In genomic region chr6:162178666-162179065, GRCh38 we compare ENCODE assay signal across 22 cellular contexts.
A peak's percentile ranks its signal among the peaks of the same experiment; 100 is the strongest.
DNase-seq lines count a peak whose midpoint lies in the region; ATAC-seq and TF ChIP-seq lines count a peak whose summit lies in the region.
"Had no signal": no experiment of that assay in that cellular context is flagged by ENCODE, and none has a peak within 500 bp of the region (broad histone marks: within the 10 kb centered on the region; RNA-seq: fewer than 3 reads in every experiment).

No MANE protein-coding gene starts in this region.

- no peaks in the 10 kb centered on the region for H3K36me3 Mint-ChIP-seq in H9 (ENCODE audit: insufficient read depth in 1 of 3, low read depth in 3 of 3)
- no peaks in the 10 kb centered on the region for H3K36me3 Mint-ChIP-seq in activated T-helper 1 cell treated with anti-CD3 and anti-CD28 coated beads, Interleukin-12 subunit alpha, Interleukin-12 subunit beta, Interleukin-2, Interleukin-4 antibody, amounts not matched to agents 30 ng/mL and 10 ng/mL and 1 ng/mL, durations not matched to agents 14 hours and 24 hours and 36 hours (ENCODE audit: low read depth)
- H3K36me3 Mint-ChIP-seq: CD8-positive, alpha-beta T cell; T-cell had no signal

- H3K4me3 ChIP-seq in heart right ventricle (no peak overlapping the region), uterus (no peak overlapping the region)
- H3K4me3 ChIP-seq: A549 had no signal

- intact Hi-C loops in heart right ventricle (cut with DNase I) (loop anchor here in 4 of 10 donors (5.0 to 10.0 kb wide), 4 partner anchors 546 to 556 kb away; partner anchors contain the start of genes PACRG (in 2 of the 4) and PRKN (in 2 of the 4)), left ventricle myocardium superior (cut with micrococcal nuclease) (no loop called here), uterus (cut with DNase I; ENCODE audit: low total_unique reads) (no loop called here)
- intact Hi-C loops in activated T-helper 1 cell treated with anti-CD3 and anti-CD28 coated beads, Interleukin-12 subunit alpha, Interleukin-12 subunit beta, Interleukin-2, Interleukin-4 antibody, amounts not matched to agents 30 ng/mL and 10 ng/mL and 1 ng/mL, durations not matched to agents 14 hours and 24 hours and 36 hours (cut with micrococcal nuclease) = loop anchor here (1.0 kb wide), 1 partner anchor 148 kb away; no protein-coding TSS in a partner anchor

- H3K23me2 ChIP-seq in H9 (ENCODE audit: insufficient read length, low read depth, low read length, poor library complexity, severe bottlenecking) = no peaks in the 10 kb centered on the region

- H3K4ac ChIP-seq in H9 (ENCODE audit: low read depth, low read length) = no peak overlapping the region

- no peak overlapping the region for H3K56ac ChIP-seq in H9 (ENCODE audit: insufficient read length, low read depth, low read length)

- H3K36me3 ChIP-seq in heart right ventricle (no peaks in the 10 kb centered on the region), uterus (no peaks in the 10 kb centered on the region)

- H4K8ac ChIP-seq in H9 (replicated peaks; ENCODE audit: insufficient read length, low read depth, low read length) = no peak overlapping the region

- H2BK20ac ChIP-seq in H9 (ENCODE audit: low read depth, low read length, poor library complexity, severe bottlenecking) = no peak overlapping the region

- ATAC-seq in heart right ventricle (no peak), left ventricle myocardium superior (no peak)
- ATAC-seq: A549; CD8-positive, alpha-beta T cell; HCT116; T-cell had no signal

- no peak overlapping the region for H2BK12ac ChIP-seq in H9 (ENCODE audit: insufficient read length, low read depth, low read length)

- H2BK5ac ChIP-seq in H9 (ENCODE audit: insufficient read length, low read length) = no peak overlapping the region

- no peak overlapping the region for H4K91ac ChIP-seq in H9 (ENCODE audit: insufficient read length, low read depth, low read length)

- peaks cover 0 to 4% of the 10 kb centered on the region in 2 experiments; a peak in 3 of 4 replicates for H3K4me1 Mint-ChIP-seq in H9
- peaks cover 21% of the 10 kb centered on the region for H3K4me1 Mint-ChIP-seq in activated T-helper 1 cell treated with anti-CD3 and anti-CD28 coated beads, Interleukin-12 subunit alpha, Interleukin-12 subunit beta, Interleukin-2, Interleukin-4 antibody, amounts not matched to agents 30 ng/mL and 10 ng/mL and 1 ng/mL, durations not matched to agents 14 hours and 24 hours and 36 hours (ENCODE audit: low read depth)
- H3K4me1 Mint-ChIP-seq: T-cell had no signal

- in situ Hi-C loops in ACHN (cut with HindIII; ENCODE audit: low pct_ligation_motif_present, low pct_unique_long_range_greater_than_20kb, low sequenced_read_pairs) = no loop called here

- H3K18ac ChIP-seq in H9 (ENCODE audit: insufficient read length, low read depth, low read length) = no peak overlapping the region

- H3K27ac ChIP-seq in heart right ventricle (peak overlapping the region in 7 of 10 donors; percentile 25 to 84 (median 70)), H9 (ENCODE audit: insufficient read length, low read depth, low read length) (no peak overlapping the region), uterus (no peak overlapping the region)
- H3K27ac ChIP-seq: A549, C4-2B had no signal

- no peak for TF ChIP-seq CTCF in heart right ventricle (IDR thresholded peaks at IDR 0.05)
- TF ChIP-seq CTCF in H9 (conservative IDR thresholded peaks at IDR 0.05) = no peak
- TF ChIP-seq CTCF in uterus (IDR thresholded peaks at IDR 0.05) = no peak

- H2AK5ac ChIP-seq in H9 (ENCODE audit: insufficient read length, low read length) = no peak overlapping the region

- H3K79me1 ChIP-seq in H9 (ENCODE audit: insufficient read depth, low read depth, low read length, poor library complexity, severe bottlenecking) = no peaks in the 10 kb centered on the region

- H4K5ac ChIP-seq in H9 (ENCODE audit: insufficient read length, low read depth, low read length) = no peak overlapping the region

- H3K9ac ChIP-seq in H9 (ENCODE audit: extremely low read depth, insufficient read length, low read length) = no peak overlapping the region

- H4K20me1 ChIP-seq in H9 (ENCODE audit: control insufficient read depth, insufficient read depth, insufficient read length) = no peaks in the 10 kb centered on the region

- H3K9me3 ChIP-seq in heart right ventricle (no peaks in the 10 kb centered on the region), H9 (ENCODE audit: control insufficient read depth, low read depth, low read length) (no peaks in the 10 kb centered on the region), uterus (no peaks in the 10 kb centered on the region)
- H3K9me3 ChIP-seq: A549 had no signal

- no peak for TF ChIP-seq POLR2A in uterus (IDR thresholded peaks at IDR 0.05)

- peak overlapping the region in 2 of 3 experiments; percentile 25 to 83; a peak in 3 of 7 replicates for H3K27ac Mint-ChIP-seq in H9
- H3K27ac Mint-ChIP-seq in activated T-helper 1 cell treated with anti-CD3 and anti-CD28 coated beads, Interleukin-12 subunit alpha, Interleukin-12 subunit beta, Interleukin-2, Interleukin-4 antibody, amounts not matched to agents 30 ng/mL and 10 ng/mL and 1 ng/mL, durations not matched to agents 14 hours and 24 hours and 36 hours = peak overlapping the region; percentile 42
- H3K27ac Mint-ChIP-seq: CD8-positive, alpha-beta T cell; IgD-negative memory B cell; T-cell had no signal

- DNase-seq in heart right ventricle (no peak), left ventricle myocardium superior (no peak), H9 (no peak), hepatic stellate cell (ENCODE audit: low spot score) (no peak), ACHN (no peak), uterus (no peak)
- DNase-seq in activated T-helper 1 cell treated with anti-CD3 and anti-CD28 coated beads, Interleukin-12 subunit alpha, Interleukin-12 subunit beta, Interleukin-2, Interleukin-4 antibody, amounts not matched to agents 30 ng/mL and 10 ng/mL and 1 ng/mL, durations not matched to agents 14 hours and 24 hours and 36 hours (ENCODE audit: low spot score) = no peak
- DNase-seq: CD8-positive, alpha-beta T cell; DMS 273 treated with DMSO at 0.1 percent for 48 hours; DND-41; NCI-H1105; NCI-H146; NCI-H1930; NCI-H2107; NCI-H446 treated with DMSO at 0.1 percent for 48 hours; NCI-H748 treated with DMSO at 0.1 percent for 48 hours; RPMI8226; T-cell had no signal

- H3K27me3 ChIP-seq in heart right ventricle = no peaks in the 10 kb centered on the region
- no peaks in the 10 kb centered on the region for H3K27me3 ChIP-seq in H9 (ENCODE audit: insufficient read depth, low read length)
- no peaks in the 10 kb centered on the region for H3K27me3 ChIP-seq in uterus

- H3K4me2 ChIP-seq in H9 (ENCODE audit: insufficient read depth, insufficient read length, low read length) = no peak overlapping the region
- H3K4me2 ChIP-seq: A549 had no signal

- H3K27me3 Mint-ChIP-seq in H9 (ENCODE audit: low read depth) = no peaks in the 10 kb centered on the region; the same call in 1 of the 2 replicates
- no peaks in the 10 kb centered on the region for H3K27me3 Mint-ChIP-seq in activated T-helper 1 cell treated with anti-CD3 and anti-CD28 coated beads, Interleukin-12 subunit alpha, Interleukin-12 subunit beta, Interleukin-2, Interleukin-4 antibody, amounts not matched to agents 30 ng/mL and 10 ng/mL and 1 ng/mL, durations not matched to agents 14 hours and 24 hours and 36 hours (ENCODE audit: insufficient read depth)
- H3K27me3 Mint-ChIP-seq: IgD-negative memory B cell, T-cell had no signal

- H2BK15ac ChIP-seq in H9 (ENCODE audit: low read depth, low read length) = no peak overlapping the region

- no peak overlapping the region for H3K4me3 Mint-ChIP-seq in H9
- no peak overlapping the region for H3K4me3 Mint-ChIP-seq in activated T-helper 1 cell treated with anti-CD3 and anti-CD28 coated beads, Interleukin-12 subunit alpha, Interleukin-12 subunit beta, Interleukin-2, Interleukin-4 antibody, amounts not matched to agents 30 ng/mL and 10 ng/mL and 1 ng/mL, durations not matched to agents 14 hours and 24 hours and 36 hours
- H3K4me3 Mint-ChIP-seq: CD8-positive, alpha-beta T cell; IgD-negative memory B cell; T-cell had no signal

- 96 to 97% methylated on average over 8 of the region's 8 CpGs for WGBS in heart right ventricle, 2 donors
- WGBS in H9 (ENCODE audit: extremely low coverage, insufficient read length, low lambda C conversion rate) = no CpG with 5 or more reads among the region's 8 CpGs

- H3K23ac ChIP-seq in H9 (ENCODE audit: insufficient read length, low read depth, low read length) = no peak overlapping the region

- peaks cover 0 to 29% (median 15%) of the 10 kb centered on the region in 9 donors for H3K4me1 ChIP-seq in heart right ventricle
- H3K4me1 ChIP-seq in H9 (ENCODE audit: insufficient read depth, low read length) = no peaks in the 10 kb centered on the region
- H3K4me1 ChIP-seq in uterus = no peaks in the 10 kb centered on the region
- H3K4me1 ChIP-seq: A549 had no signal

- no peak overlapping the region for H2AFZ ChIP-seq in H9 (ENCODE audit: low read length)

- H3T11ph ChIP-seq in H9 (ENCODE audit: low read length) = no peak overlapping the region

- no peaks in the 10 kb centered on the region for H3K9me3 Mint-ChIP-seq in H9
- no peaks in the 10 kb centered on the region for H3K9me3 Mint-ChIP-seq in activated T-helper 1 cell treated with anti-CD3 and anti-CD28 coated beads, Interleukin-12 subunit alpha, Interleukin-12 subunit beta, Interleukin-2, Interleukin-4 antibody, amounts not matched to agents 30 ng/mL and 10 ng/mL and 1 ng/mL, durations not matched to agents 14 hours and 24 hours and 36 hours
- H3K9me3 Mint-ChIP-seq: CD8-positive, alpha-beta T cell; IgD-negative memory B cell; T-cell had no signal

- no peak overlapping the region for H3K14ac ChIP-seq in H9 (ENCODE audit: insufficient read depth, low read length)

- no peaks in the 10 kb centered on the region for H3K79me2 ChIP-seq in H9 (ENCODE audit: insufficient read depth, low read length)

- no peak overlapping the region for H2BK120ac ChIP-seq in H9 (ENCODE audit: low read depth, low read length, poor library complexity, severe bottlenecking)

Comparison
In these comparisons a context has a peak if more than half of its experiments do, and no peak if none do; other contexts are left out.
1. H3K27ac ChIP-seq: peak in heart right ventricle (7 of 10); none in H9 (single experiment) and uterus (0 of 2).